In the genomic region with DNA sequence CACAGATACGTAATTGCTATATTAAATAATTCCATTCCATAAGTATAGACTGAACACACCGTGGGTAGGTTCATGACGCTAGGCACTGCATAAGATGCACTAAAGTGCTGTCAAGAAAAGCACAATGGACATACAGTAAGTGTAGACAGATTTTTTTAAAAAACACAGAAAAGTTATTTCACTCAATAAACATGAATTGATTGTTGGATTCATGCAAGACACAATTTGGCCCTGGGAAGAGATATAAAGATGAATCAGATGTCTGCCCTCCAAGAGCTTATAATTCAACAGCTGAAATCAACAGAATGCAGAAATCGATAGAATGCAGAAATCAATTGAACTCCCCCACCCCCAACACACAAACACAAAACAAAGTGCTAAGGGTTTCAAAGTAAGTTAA, we compare ENCODE assay signal across 10 cellular contexts. TPM values are rescaled to one million over a fixed set of nuclear protein-coding genes. Genes with fewer than 3 reads are reported as not detected.
DNase-seq lines count a peak whose midpoint lies in the region; ATAC-seq and TF ChIP-seq lines count a peak whose summit lies in the region.
"Had no signal": no experiment of that assay in that cellular context is flagged by ENCODE, and none has a peak within 500 bp of the region (broad histone marks: within the 10 kb centered on the region; RNA-seq: fewer than 3 reads in every experiment).

No MANE protein-coding gene starts in this region.

- H3K4me3 Mint-ChIP-seq in CD8-positive, alpha-beta T cell = peak overlapping the region; percentile 100
- H3K4me3 Mint-ChIP-seq in chondrocyte (ENCODE audit: unreplicated experiment) (peak overlapping the region; percentile 96), nephron (peak overlapping the region; percentile 99)

- H3K27ac Mint-ChIP-seq in CD8-positive, alpha-beta T cell = no peak overlapping the region
- H3K27ac Mint-ChIP-seq in chondrocyte (ENCODE audit: unreplicated experiment) = no peak overlapping the region
- H3K27ac Mint-ChIP-seq in nephron = no peak overlapping the region

- peaks cover 9% of the 10 kb centered on the region for H3K4me1 ChIP-seq in CD8-positive, alpha-beta T cell (ENCODE audit: insufficient read depth, low read length)

- no peak for ATAC-seq in CD8-positive, alpha-beta T cell
- ATAC-seq in GM19324 (IDR thresholded peaks at IDR 0.05; ENCODE audit: low FRiP score, unreplicated experiment) (no peak), HG03521 (IDR thresholded peaks at IDR 0.05; ENCODE audit: unreplicated experiment) (no peak)
- ATAC-seq: pancreas had no signal

- H3K27me3 ChIP-seq in CD8-positive, alpha-beta T cell (ENCODE audit: insufficient read depth, low read length) = no peaks in the 10 kb centered on the region
- H3K27me3 ChIP-seq: pancreas had no signal

- no peaks in the 10 kb centered on the region for H3K9me3 Mint-ChIP-seq in CD8-positive, alpha-beta T cell
- H3K9me3 Mint-ChIP-seq in chondrocyte (ENCODE audit: low read depth) (no peaks in the 10 kb centered on the region), nephron (no peaks in the 10 kb centered on the region)

- intact Hi-C loops in CD8-positive, alpha-beta T cell (cut with DNase I, micrococcal nuclease) = no loop called here

- no peaks in the 10 kb centered on the region for H3K36me3 ChIP-seq in CD8-positive, alpha-beta T cell (ENCODE audit: insufficient read depth, low read length)
- H3K36me3 ChIP-seq: pancreas had no signal

- TF ChIP-seq CTCF in CD8-positive, alpha-beta T cell (IDR thresholded peaks at IDR 0.05) = no peak
- TF ChIP-seq CTCF in LNCaP clone FGC (IDR thresholded peaks at IDR 0.05; ENCODE audit: control insufficient read depth, extremely low read depth, insufficient read depth) (no peak), chondrocyte (IDR thresholded peaks at IDR 0.05) (no peak), nephron (IDR thresholded peaks at IDR 0.05; ENCODE audit: unreplicated experiment in 3 of 3) (no peak)

- POLR2A ChIA-PET in CD8-positive, alpha-beta T cell (lab: Charles Lee) = no interaction called here

- H3K9me3 ChIP-seq in CD8-positive, alpha-beta T cell (ENCODE audit: low read length) = no peaks in the 10 kb centered on the region
- H3K9me3 ChIP-seq: pancreas had no signal

- no peak overlapping the region for H3K4me3 ChIP-seq in CD8-positive, alpha-beta T cell (ENCODE audit: low read depth, low read length)
- peak overlapping the region; percentile 90 for H3K4me3 ChIP-seq in LNCaP clone FGC (ENCODE audit: low read depth, low read length)

- H3K4me1 Mint-ChIP-seq in CD8-positive, alpha-beta T cell (ENCODE audit: low read depth) = peaks cover 45% of the 10 kb centered on the region
- peaks cover 34% of the 10 kb centered on the region for H3K4me1 Mint-ChIP-seq in chondrocyte (ENCODE audit: low read depth)
- H3K4me1 Mint-ChIP-seq in nephron = peaks cover 36% of the 10 kb centered on the region

- no peak overlapping the region for H3K27ac ChIP-seq in CD8-positive, alpha-beta T cell (ENCODE audit: low read depth, low read length)
- H3K27ac ChIP-seq: pancreas had no signal

- peaks cover 27% of the 10 kb centered on the region for H3K36me3 Mint-ChIP-seq in CD8-positive, alpha-beta T cell
- H3K36me3 Mint-ChIP-seq in chondrocyte (ENCODE audit: low read depth) (peaks cover 1% of the 10 kb centered on the region), nephron (ENCODE audit: low read depth) (peaks cover 8% of the 10 kb centered on the region)

- CTCF ChIA-PET in CD8-positive, alpha-beta T cell (lab: Charles Lee) = interaction anchor here (6.4 kb wide), 1 partner anchor 17 kb away, joined by 33 read pairs; no protein-coding TSS in a partner anchor

- H3K27me3 Mint-ChIP-seq in CD8-positive, alpha-beta T cell (ENCODE audit: low read depth) = no peaks in the 10 kb centered on the region
- H3K27me3 Mint-ChIP-seq in chondrocyte (ENCODE audit: low read depth) (peaks cover 1% of the 10 kb centered on the region), nephron (ENCODE audit: low read depth) (peaks cover under 1% of the 10 kb centered on the region)

- no peak for DNase-seq in CD8-positive, alpha-beta T cell
- DNase-seq in LNCaP clone FGC (ENCODE audit: low read depth) = no peak
- DNase-seq in chondrocyte (ENCODE audit: low spot score) = no peak
- no peak for DNase-seq in NOMO-1 (lab: John Stamatoyannopoulos, UW; ENCODE audit: unreplicated experiment in 2 of 2)
- DNase-seq in NCI-H1417 (lab: John Stamatoyannopoulos, UW) = no peak
- DNase-seq: anterior cingulate cortex, pancreas had no signal

RNA-seq across cellular contexts. Expression of a gene that starts 1.8 kb away (rescaled TPM):
- 10 to 100 TPM; 16.9 to 17.6 TPM for total RNA-seq in CD8-positive, alpha-beta T cell
- 42.6 to 66.5 TPM (median 47.6 TPM) in 3 replicates for total RNA-seq in chondrocyte

RNA-seq across cellular contexts. Expression of a gene that starts 32.3 kb away (rescaled TPM):
- 10 to 100 TPM; 49.7 to 58.0 TPM for total RNA-seq in CD8-positive, alpha-beta T cell
- total RNA-seq in chondrocyte = 82.2 to 103 TPM (median 89.9 TPM) in 3 replicates
